17 cellular contexts compared by ENCODE assay signal in genomic region chr16:78377312-78377711, GRCh38.
"Had no signal": no experiment of that assay in that cellular context is flagged by ENCODE, and none has a peak within 500 bp of the region (broad histone marks: within the 10 kb centered on the region; RNA-seq: fewer than 3 reads in every experiment).

No MANE protein-coding gene starts in this region.

- H3K4me3 ChIP-seq: colonic mucosa, coronary artery, dorsolateral prefrontal cortex, esophagus muscularis mucosa, esophagus squamous epithelium, gastrocnemius medialis, gastroesophageal sphincter, heart left ventricle, heart right ventricle had no signal

- H3K27ac ChIP-seq: colonic mucosa, coronary artery, dorsolateral prefrontal cortex, epithelial cell of prostate, esophagus muscularis mucosa, esophagus squamous epithelium, foreskin keratinocyte, gastrocnemius medialis, gastroesophageal sphincter, heart left ventricle, heart right ventricle had no signal

- ATAC-seq: effector memory CD8-positive, alpha-beta T cell; esophagus mucosa; foreskin keratinocyte; gastrocnemius medialis; gastroesophageal sphincter had no signal

- FAIRE-seq: colon, endometrium, endothelial cell of umbilical vein, frontal cortex had no signal

- H3K27me3 ChIP-seq: colonic mucosa, dorsolateral prefrontal cortex, esophagus muscularis mucosa, esophagus squamous epithelium, foreskin keratinocyte, gastrocnemius medialis, gastroesophageal sphincter, heart left ventricle, heart right ventricle had no signal

- H3K9me3 ChIP-seq: colonic mucosa, esophagus muscularis mucosa, esophagus squamous epithelium, gastrocnemius medialis, gastroesophageal sphincter, heart right ventricle had no signal

- H3K36me3 ChIP-seq: colonic mucosa, esophagus muscularis mucosa, esophagus squamous epithelium, gastrocnemius medialis, gastroesophageal sphincter, heart left ventricle, heart right ventricle had no signal
